ENCODE assay signal across 7 cellular contexts in genomic region chr16:69266334-69267063, GRCh38.
"Had no signal": no experiment of that assay in that cellular context is flagged by ENCODE, and none has a peak within 500 bp of the region (broad histone marks: within the 10 kb centered on the region; RNA-seq: fewer than 3 reads in every experiment).

No MANE protein-coding gene starts in this region.

- ATAC-seq: HCT116 had no signal

- H2AFZ ChIP-seq: GM23248 had no signal

- H3K4me1 ChIP-seq: HAP-1 had no signal

- H3K27ac ChIP-seq: GM23248 had no signal

- H3K9me3 ChIP-seq: HAP-1 had no signal

- H3K4me3 ChIP-seq: GM23248, HAP-1 had no signal

- FAIRE-seq: HTR-8/SVneo had no signal

- H3K9ac ChIP-seq: GM23248 had no signal

- DNase-seq: GM23248, GOT3, H7, KG1 had no signal
